In the genomic region with DNA sequence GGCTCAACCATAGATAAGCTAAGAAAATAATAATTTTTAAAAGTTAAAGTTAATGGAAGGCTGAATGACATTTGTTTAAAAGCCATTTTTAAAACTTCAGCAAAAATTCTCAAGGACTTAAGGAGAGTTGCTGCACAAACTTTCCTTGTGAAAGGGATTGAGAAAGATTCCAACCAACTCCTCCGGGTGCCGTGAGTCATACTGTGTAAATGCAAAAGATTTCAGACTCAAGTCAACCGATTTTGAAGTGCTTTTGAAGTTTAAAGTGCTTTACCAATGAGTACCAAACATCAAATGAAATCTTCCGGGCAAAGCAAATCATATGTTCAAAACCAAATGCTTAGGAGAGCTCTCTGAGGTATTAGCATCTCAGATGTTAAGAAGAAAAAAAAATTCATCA, we compare ENCODE assay signal across 1 cellular context.
TF ChIP-seq lines count a peak whose summit lies in the region.

No MANE protein-coding gene starts in this region.

TF ChIP-seq in HEK293T, 16 proteins besides CTCF, POLR2A, EP300 and RAD21:
- TF ChIP-seq ELF4 (IDR thresholded peaks at IDR 0.05) (no peak), FOXK2 (IDR thresholded peaks at IDR 0.05) (no peak), NFRKB (IDR thresholded peaks at IDR 0.05) (no peak), SUZ12 (IDR thresholded peaks at IDR 0.05) (no peak), SP1 (IDR thresholded peaks at IDR 0.05) (no peak), L3MBTL2 (conservative IDR thresholded peaks at IDR 0.05) (no peak), ARNT (IDR thresholded peaks at IDR 0.05) (no peak), TARDBP (IDR thresholded peaks at IDR 0.05) (no peak), LEF1 (IDR thresholded peaks at IDR 0.05; ENCODE audit: borderline replicate concordance) (no peak)
TF ChIP-seq in HEK293T: peak in this region for 0.
